Comparison of ENCODE assay signal across 17 cellular contexts in genomic region chr6:122568865-122569264, GRCh38. TPM values are rescaled to one million over a fixed set of nuclear protein-coding genes. Genes with fewer than 3 reads are reported as not detected.
DNase-seq lines count a peak whose midpoint lies in the region; ATAC-seq and TF ChIP-seq lines count a peak whose summit lies in the region.
"Had no signal": no experiment of that assay in that cellular context is flagged by ENCODE, and none has a peak within 500 bp of the region (broad histone marks: within the 10 kb centered on the region; RNA-seq: fewer than 3 reads in every experiment).

No MANE protein-coding gene starts in this region.

- no peak for TF ChIP-seq CTCF in type B pancreatic cell (conservative IDR thresholded peaks at IDR 0.05)

- no peaks in the 10 kb centered on the region for H3K9me3 ChIP-seq in mesenchymal stem cell (ENCODE audit: control insufficient read depth, low read length)
- H3K9me3 ChIP-seq: SJCRH30 had no signal

- ATAC-seq in HG03378 (IDR thresholded peaks at IDR 0.05; ENCODE audit: unreplicated experiment) (no peak), GM21723 (IDR thresholded peaks at IDR 0.05; ENCODE audit: unreplicated experiment) (no peak), HG03196 (IDR thresholded peaks at IDR 0.05; ENCODE audit: unreplicated experiment) (no peak)
- ATAC-seq: GM23338 had no signal

- peak overlapping the region; percentile 14 for H4K8ac ChIP-seq in mesenchymal stem cell (ENCODE audit: low read length)

- DNase-seq in Jurkat, Clone E6-1 (ENCODE audit: low read depth, low spot score): peak; percentile 9
- DNase-seq in UCSD-AML1 (lab: John Stamatoyannopoulos, UW; ENCODE audit: unreplicated experiment): peak; percentile 6
- DNase-seq in mesenchymal stem cell: no peak
- DNase-seq in type B pancreatic cell (ENCODE audit: extremely low spot score, unreplicated experiment): no peak
- DNase-seq: CD4-positive, CD25-positive, alpha-beta regulatory T cell; EL; GF-D8; Karpas-422; MV-4-11; NCI-H187 treated with DMSO at 0.1 percent for 48 hours had no signal

- peak overlapping the region in 1 of 2 experiments; percentile 52 for H3K18ac ChIP-seq in mesenchymal stem cell (ENCODE audit: low read depth in 1 of 2, low read length in 2 of 2)

- H3K36me3 Mint-ChIP-seq in type B pancreatic cell: peaks cover 16% of the 10 kb centered on the region
- H3K36me3 Mint-ChIP-seq: CD4-positive, CD25-positive, alpha-beta regulatory T cell had no signal

- no peaks in the 10 kb centered on the region for H3K36me3 ChIP-seq in mesenchymal stem cell (ENCODE audit: control insufficient read depth in 1 of 2, insufficient read depth in 2 of 2, low read depth in 1 of 2, low read length in 2 of 2)
- H3K36me3 ChIP-seq: SJCRH30 had no signal

- H2BK120ac ChIP-seq in mesenchymal stem cell (ENCODE audit: low read depth, low read length): no peak overlapping the region

- no peak overlapping the region for H3K4me2 ChIP-seq in mesenchymal stem cell (ENCODE audit: low read length, poor library complexity, severe bottlenecking)
- H3K4me2 ChIP-seq: GM23338 had no signal

- no peak overlapping the region for H3K4me3 Mint-ChIP-seq in type B pancreatic cell
- H3K4me3 Mint-ChIP-seq: GM23338, IgD-negative memory B cell had no signal

- no peaks in the 10 kb centered on the region for H3K79me1 ChIP-seq in mesenchymal stem cell (replicated peaks; ENCODE audit: low read length, poor library complexity, severe bottlenecking)

- peak overlapping the region; percentile 11 for H3K27ac Mint-ChIP-seq in type B pancreatic cell
- H3K27ac Mint-ChIP-seq: CD4-positive, CD25-positive, alpha-beta regulatory T cell; GM23338; IgD-negative memory B cell had no signal

- peak overlapping the region in 1 of 2 experiments; percentile 84 for H3K14ac ChIP-seq in mesenchymal stem cell (ENCODE audit: low read length in 2 of 2)

- H3K4me3 ChIP-seq in Jurkat, Clone E6-1 (ENCODE audit: low read length): no peak overlapping the region
- H3K4me3 ChIP-seq in mesenchymal stem cell (ENCODE audit: insufficient read depth in 1 of 2, low read depth in 1 of 2, low read length in 2 of 2): no peak overlapping the region
- H3K4me3 ChIP-seq: GM23338, SJCRH30 had no signal

- 72% methylated on average over 3 of the region's 3 CpGs for WGBS in mesenchymal stem cell

- H2AFZ ChIP-seq in mesenchymal stem cell (ENCODE audit: low read depth, low read length): no peak overlapping the region
- H2AFZ ChIP-seq: GM23338 had no signal

- no peaks in the 10 kb centered on the region for H3K9me3 Mint-ChIP-seq in type B pancreatic cell

- no peak overlapping the region for H2BK12ac ChIP-seq in mesenchymal stem cell (ENCODE audit: low read length in 2 of 2)

- no peak overlapping the region for H3K27ac ChIP-seq in mesenchymal stem cell (ENCODE audit: low read length, poor library complexity, severe bottlenecking)
- H3K27ac ChIP-seq: SJCRH30 had no signal

- H3K23ac ChIP-seq in mesenchymal stem cell (ENCODE audit: low read length in 2 of 2): no peak overlapping the region

- no peak overlapping the region for H3K9ac ChIP-seq in mesenchymal stem cell (ENCODE audit: low read length)

- H3K4me1 Mint-ChIP-seq in type B pancreatic cell (ENCODE audit: unreplicated experiment): no peaks in the 10 kb centered on the region
- H3K4me1 Mint-ChIP-seq: CD4-positive, CD25-positive, alpha-beta regulatory T cell; IgD-negative memory B cell had no signal

- no peak overlapping the region for H2BK5ac ChIP-seq in mesenchymal stem cell (ENCODE audit: low read depth, low read length, poor library complexity, severe bottlenecking)

- peaks cover 10% of the 10 kb centered on the region for H3K4me1 ChIP-seq in mesenchymal stem cell (ENCODE audit: control insufficient read depth, insufficient read depth, low read depth, low read length)
- H3K4me1 ChIP-seq: SJCRH30 had no signal

- H3K27me3 Mint-ChIP-seq in type B pancreatic cell: no peaks in the 10 kb centered on the region
- H3K27me3 Mint-ChIP-seq: CD4-positive, CD25-positive, alpha-beta regulatory T cell had no signal

- no peak overlapping the region for H4K91ac ChIP-seq in mesenchymal stem cell (ENCODE audit: low read length)

- H3K4ac ChIP-seq in mesenchymal stem cell (ENCODE audit: low read depth in 1 of 2, low read length in 2 of 2): no peak overlapping the region

- H3K27me3 ChIP-seq in mesenchymal stem cell (ENCODE audit: control insufficient read depth in 1 of 2, insufficient read depth in 1 of 2, low read length in 2 of 2): no peaks in the 10 kb centered on the region
- H3K27me3 ChIP-seq: SJCRH30 had no signal

- no peak overlapping the region for H2BK15ac ChIP-seq in mesenchymal stem cell (ENCODE audit: low read depth, poor library complexity, severe bottlenecking)

- no peak overlapping the region for H2AK5ac ChIP-seq in mesenchymal stem cell (ENCODE audit: low read length, severe bottlenecking)

RNA-seq across cellular contexts. Expression of gene PKIB, which starts 41.3 kb away (rescaled TPM):
- not detected for polyA plus RNA-seq in Jurkat, Clone E6-1 (2012; ENCODE audit: insufficient read depth, insufficient read length)
- 38.9 TPM for polyA plus RNA-seq in mesenchymal stem cell (2013, experiment 1 of 2)
- 41.0 TPM for polyA plus RNA-seq in mesenchymal stem cell (2013, experiment 2 of 2)
- 31.7 and 56.8 TPM in 2 replicates for total RNA-seq in type B pancreatic cell (ENCODE audit: low replicate concordance)
- polyA plus RNA-seq: BJ, IgD-negative memory B cell had no signal

Comparison
In these comparisons a context has a peak if more than half of its experiments do, and no peak if none do; other contexts are left out.
1. DNase-seq: peak in Jurkat, Clone E6-1 (single experiment) and UCSD-AML1 (single experiment); none in mesenchymal stem cell (single experiment) and type B pancreatic cell (single experiment).